In genomic region chr14:67311868-67312267, GRCh38 we compare ENCODE assay signal across 17 cellular contexts. TPM values are rescaled to one million over a fixed set of nuclear protein-coding genes. Genes with fewer than 3 reads are reported as not detected.
A peak's percentile ranks its signal among the peaks of the same experiment; 100 is the strongest.
DNase-seq lines count a peak whose midpoint lies in the region; ATAC-seq and TF ChIP-seq lines count a peak whose summit lies in the region.
"Had no signal": no experiment of that assay in that cellular context is flagged by ENCODE, and none has a peak within 500 bp of the region (broad histone marks: within the 10 kb centered on the region; RNA-seq: fewer than 3 reads in every experiment).

No MANE protein-coding gene starts in this region.

- TF ChIP-seq CTCF in Panc1 (IDR thresholded peaks at IDR 0.05) (no peak), foreskin keratinocyte (conservative IDR thresholded peaks at IDR 0.05) (no peak), thyroid gland (IDR thresholded peaks at IDR 0.05) (no peak), WTC11 (IDR thresholded peaks at IDR 0.05) (no peak)

- no peak overlapping the region for H3K27ac Mint-ChIP-seq in WTC11
- H3K27ac Mint-ChIP-seq in T-helper 17 cell: no peak overlapping the region
- H3K27ac Mint-ChIP-seq: CD8-positive, alpha-beta memory T cell had no signal

- CTCF ChIA-PET in Panc1 (lab: Charles Lee): no interaction called here
- CTCF ChIA-PET in WTC11 (lab: Charles Lee): no interaction called here

- BruUV-seq in Panc1 (replicated peaks; lab: Mats Ljungman, UMichigan): no TSS peak

- H3K36me3 ChIP-seq in Panc1 (ENCODE audit: control insufficient read depth, insufficient read depth, low read length) (peaks cover 16% of the 10 kb centered on the region; the same call in 1 of the 2 replicates), thyroid gland (no peaks in the 10 kb centered on the region)
- H3K36me3 ChIP-seq: MG63 had no signal

- 0 out of 2 replicates have a peak overlapping the region, but pooled peaks have one; percentile 44 for H3K27ac ChIP-seq in Panc1 (ENCODE audit: low read length)
- H3K27ac ChIP-seq in foreskin keratinocyte: no peak overlapping the region
- peak overlapping the region; percentile 4 to 37 (median 28) for H3K27ac ChIP-seq in thyroid gland
- H3K27ac ChIP-seq: BLaER1, HL-60, KMS-11 had no signal

- DNase-seq in DMS79 treated with DMSO at 0.1 percent for 48 hours (lab: John Stamatoyannopoulos, UW): peak; percentile 11
- no peak for DNase-seq in DMS79 (lab: John Stamatoyannopoulos, UW)
- DNase-seq in Panc1 (ENCODE audit: low read depth, low spot score): no peak
- peak; percentile 41 to 74 for DNase-seq in foreskin keratinocyte
- DNase-seq in thyroid gland: no peak
- no peak for DNase-seq in WTC11 (ENCODE audit: low spot score)
- DNase-seq in T-helper 17 cell: no peak
- no peak for DNase-seq in NCI-H2081 treated with DMSO at 0.1 percent for 48 hours (lab: John Stamatoyannopoulos, UW)
- DNase-seq: 8988T; CD8-positive, alpha-beta memory T cell; MG63; NCI-H1930; NCI-H510A treated with DMSO at 0.1 percent for 48 hours; SK-N-SH had no signal

- H3K36me3 Mint-ChIP-seq in WTC11 (no peaks in the 10 kb centered on the region), T-helper 17 cell (ENCODE audit: low read depth) (no peaks in the 10 kb centered on the region)

- H3K4me3 ChIP-seq in Panc1 (ENCODE audit: low read depth in 2 of 2, low read length in 2 of 2) (no peak overlapping the region), thyroid gland (replicated peaks in 1 of 3) (no peak overlapping the region)
- H3K4me3 ChIP-seq: BLaER1, MG63 had no signal

- peaks cover 7% of the 10 kb centered on the region; the same call in 1 of the 2 replicates for H3K4me1 ChIP-seq in Panc1 (ENCODE audit: control insufficient read depth, insufficient read depth, low read length)
- peaks cover 9% of the 10 kb centered on the region for H3K4me1 ChIP-seq in foreskin keratinocyte
- peaks cover 7 to 10% of the 10 kb centered on the region in 2 donors for H3K4me1 ChIP-seq in thyroid gland
- H3K4me1 ChIP-seq: BLaER1 had no signal

- H3K4me1 Mint-ChIP-seq in WTC11 (no peaks in the 10 kb centered on the region), T-helper 17 cell (no peaks in the 10 kb centered on the region)
- H3K4me1 Mint-ChIP-seq: CD8-positive, alpha-beta memory T cell had no signal

- H3K4me3 Mint-ChIP-seq in WTC11: no peak overlapping the region
- H3K4me3 Mint-ChIP-seq in T-helper 17 cell: no peak overlapping the region
- H3K4me3 Mint-ChIP-seq: CD8-positive, alpha-beta memory T cell had no signal

- no peaks in the 10 kb centered on the region for H3K27me3 Mint-ChIP-seq in WTC11 (ENCODE audit: low read depth)
- no peaks in the 10 kb centered on the region for H3K27me3 Mint-ChIP-seq in T-helper 17 cell
- H3K27me3 Mint-ChIP-seq: CD8-positive, alpha-beta memory T cell had no signal

- POLR2A ChIA-PET in Panc1 (lab: Charles Lee): interaction anchor here (0.6 kb wide), 1 partner anchor 15 kb away, joined by 4 read pairs; no protein-coding TSS in a partner anchor
- POLR2A ChIA-PET in WTC11 (lab: Charles Lee): interaction anchor here (0.6 kb wide), 1 partner anchor 550 kb away, joined by 3 read pairs; no protein-coding TSS in a partner anchor

- H3K9me3 Mint-ChIP-seq in WTC11: no peaks in the 10 kb centered on the region
- H3K9me3 Mint-ChIP-seq: CD8-positive, alpha-beta memory T cell had no signal

- ATAC-seq in Panc1 (no peak), foreskin keratinocyte (peak; percentile 41), WTC11 (no peak), T-helper 17 cell (no peak)

- no peak for TF ChIP-seq POLR2A in thyroid gland (IDR thresholded peaks at IDR 0.05)

- in situ Hi-C loops in Panc1 (cut with HindIII; ENCODE audit: low pct_unique_long_range_greater_than_20kb, low sequenced_read_pairs): no loop called here

- no peaks in the 10 kb centered on the region for H3K27me3 ChIP-seq in Panc1 (ENCODE audit: control insufficient read depth, insufficient read depth, low read length)
- H3K27me3 ChIP-seq in foreskin keratinocyte: no peaks in the 10 kb centered on the region
- no peaks in the 10 kb centered on the region for H3K27me3 ChIP-seq in thyroid gland
- H3K27me3 ChIP-seq: BLaER1, MG63 had no signal

- WGBS in thyroid gland, 2 donors: 98 to 99% methylated on average over 2 of the region's 2 CpGs

- H3K9me3 ChIP-seq in Panc1 (ENCODE audit: control insufficient read depth, insufficient read depth, low read depth, low read length): no peaks in the 10 kb centered on the region
- no peaks in the 10 kb centered on the region for H3K9me3 ChIP-seq in thyroid gland
- H3K9me3 ChIP-seq in T-helper 17 cell (ENCODE audit: control insufficient read depth, low read length, poor library complexity, severe bottlenecking): no peaks in the 10 kb centered on the region
- H3K9me3 ChIP-seq: BLaER1, MG63, SK-N-SH had no signal

- intact Hi-C loops in Panc1 (cut with micrococcal nuclease; ENCODE audit: unreplicated experiment): no loop called here
- intact Hi-C loops in thyroid gland (cut with DNase I): no loop called here

TF ChIP-seq in WTC11, 78 proteins besides CTCF, POLR2A, EP300 and RAD21:
- no peak for TF ChIP-seq ATF1 (CRISPR knock-in tag; IDR thresholded peaks at IDR 0.05)
- no peak for TF ChIP-seq ZNF423 (CRISPR knock-in tag; IDR thresholded peaks at IDR 0.05)
- no peak for TF ChIP-seq ATF2 (CRISPR knock-in tag; IDR thresholded peaks at IDR 0.05; ENCODE audit: borderline replicate concordance, low read depth)

RNA-seq across cellular contexts. Expression of gene ATP6V1D, which starts 47.7 kb away (rescaled TPM):
- total RNA-seq in Panc1 (2021; ENCODE audit: unreplicated experiment) (68.6 TPM), foreskin keratinocyte (93.4 and 115 TPM in 2 replicates), thyroid gland (100 to 1,000 TPM; 123 to 220 (median 192) TPM), WTC11 (2021) (51.1 to 54.0 TPM (median 51.4 TPM) in 3 replicates), T-helper 17 cell (10 to 100 TPM; 41.0 to 47.4 TPM)
- polyA plus RNA-seq in Panc1 (2012; ENCODE audit: insufficient read length): 68.0 TPM
- polyA plus RNA-seq in foreskin keratinocyte: 70.2 and 77.0 TPM in 2 replicates

RNA-seq across cellular contexts. Expression of gene EIF2S1, which starts 48.3 kb away (rescaled TPM):
- 116 TPM for total RNA-seq in Panc1 (2021; ENCODE audit: unreplicated experiment)
- polyA plus RNA-seq in Panc1 (2012; ENCODE audit: insufficient read length): 76.4 TPM
- 200 and 235 TPM in 2 replicates for total RNA-seq in foreskin keratinocyte
- polyA plus RNA-seq in foreskin keratinocyte: 121 and 144 TPM in 2 replicates
- total RNA-seq in thyroid gland: 10 to 100 TPM; 53.3 to 98.5 (median 69.6) TPM
- total RNA-seq in WTC11 (2021): 123 to 137 TPM (median 125 TPM) in 3 replicates
- total RNA-seq in T-helper 17 cell: 10 to 100 TPM; 38.4 to 49.7 TPM

Comparison
In these comparisons a context has a peak if more than half of its experiments do, and no peak if none do; other contexts are left out.
1. DNase-seq: peak in DMS79 treated with DMSO at 0.1 percent for 48 hours (single experiment) and foreskin keratinocyte (2 of 2); none in DMS79 (single experiment), Panc1 (single experiment), thyroid gland (0 of 2), WTC11 (single experiment), T-helper 17 cell (0 of 3) and NCI-H2081 treated with DMSO at 0.1 percent for 48 hours (single experiment).